Comparison of ENCODE assay signal across 26 cellular contexts in the genomic region with DNA sequence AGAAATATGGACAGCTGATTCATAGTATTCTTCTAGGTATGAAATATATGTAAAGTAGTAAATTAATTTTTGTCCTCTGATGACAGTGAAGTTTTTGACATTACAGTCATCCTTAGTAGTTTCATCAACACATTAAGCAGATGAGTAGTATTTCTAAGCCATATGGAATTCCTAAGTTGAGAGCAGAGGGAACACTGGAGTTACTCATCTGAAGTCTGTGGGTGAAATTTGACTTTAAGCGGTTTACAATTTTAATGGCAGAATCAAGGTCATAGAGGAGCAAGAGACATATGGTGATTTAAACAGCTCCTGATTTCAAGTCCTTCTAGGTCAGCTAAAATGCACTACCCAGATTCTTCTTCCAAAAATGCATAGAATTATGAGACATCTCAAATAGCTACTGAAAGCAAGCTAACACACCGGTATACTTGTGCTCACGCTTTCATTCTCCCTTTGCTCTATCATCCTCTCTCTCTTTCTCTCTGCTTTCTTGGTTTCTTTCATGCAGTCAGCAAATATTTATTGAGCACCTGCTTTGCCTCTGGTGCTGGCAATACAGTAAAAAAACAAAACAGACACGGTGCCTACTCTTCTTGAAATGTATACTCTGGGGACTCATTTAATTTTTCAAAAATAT.
DNase-seq lines count a peak whose midpoint lies in the region; ATAC-seq and TF ChIP-seq lines count a peak whose summit lies in the region.
"Had no signal": no experiment of that assay in that cellular context is flagged by ENCODE, and none has a peak within 500 bp of the region (broad histone marks: within the 10 kb centered on the region; RNA-seq: fewer than 3 reads in every experiment).

No MANE protein-coding gene starts in this region.

- H3F3A ChIP-seq in GM23248 (ENCODE audit: insufficient read depth) = peaks cover 22% of the 10 kb centered on the region

- H3K27me3 ChIP-seq in GM23248 (replicated peaks; ENCODE audit: insufficient read depth) (no peaks in the 10 kb centered on the region), Caco-2 (replicated peaks; ENCODE audit: control insufficient read depth, insufficient read depth, low read length) (no peaks in the 10 kb centered on the region)
- H3K27me3 ChIP-seq: upper lobe of left lung had no signal

- no peak overlapping the region for H3K9ac ChIP-seq in GM23248

- no peaks in the 10 kb centered on the region for H4K20me1 ChIP-seq in GM23248 (ENCODE audit: insufficient read depth)

- peaks cover 18% of the 10 kb centered on the region for H3K36me3 Mint-ChIP-seq in Caco-2 (ENCODE audit: insufficient read depth, unreplicated experiment)

- H3K4me3 Mint-ChIP-seq in Caco-2 (ENCODE audit: unreplicated experiment) = no peak overlapping the region
- H3K4me3 Mint-ChIP-seq: activated CD4-positive, alpha-beta T cell treated with anti-CD3 and anti-CD28 coated beads, Interleukin-2, amount 10 ng/mL, durations not matched to agents 7 days and 5 days; activated CD8-positive, alpha-beta memory T cell treated with anti-CD3 and anti-CD28 coated beads, Interleukin-2, amount 10 ng/mL, durations not matched to agents 7 days and 5 days; activated naive CD8-positive, alpha-beta T cell; brain; CD4-positive, CD25-positive, alpha-beta regulatory T cell had no signal

- no peak for ATAC-seq in HG03196 (IDR thresholded peaks at IDR 0.05; ENCODE audit: unreplicated experiment)
- ATAC-seq: activated CD8-positive, alpha-beta memory T cell treated with anti-CD3 and anti-CD28 coated beads, Interleukin-2, amount 10 ng/mL, durations not matched to agents 7 days and 5 days; esophagus mucosa; GM12878; left cardiac atrium; right cardiac atrium; SK-N-SH treated with all-trans-retinoic acid at 6 μM for 48 hours had no signal

- 53 to 60% methylated on average over 4 of the region's 4 CpGs for whole genome bisulfite sequencing in GM23248 (ENCODE audit: low coverage in 1 of 2, low lambda C conversion rate in 2 of 2, missing lambda C conversion rate in 2 of 2), 2 experiments

- H3K4me3 ChIP-seq in GM23248 (no peak overlapping the region), Caco-2 (ENCODE audit: low read depth, low read length) (no peak overlapping the region)
- H3K4me3 ChIP-seq: GM12878, upper lobe of left lung had no signal

- no TSS peak for BruUV-seq in Caco-2 (replicated peaks; lab: Mats Ljungman, UMichigan)

- H3K4me1 ChIP-seq in GM23248 (ENCODE audit: insufficient read depth) = peaks cover 14% of the 10 kb centered on the region
- H3K4me1 ChIP-seq in Caco-2 = no peaks in the 10 kb centered on the region
- H3K4me1 ChIP-seq: upper lobe of left lung had no signal

- H3K4me1 Mint-ChIP-seq in Caco-2 (ENCODE audit: low read depth, unreplicated experiment) = no peaks in the 10 kb centered on the region
- H3K4me1 Mint-ChIP-seq: activated CD8-positive, alpha-beta memory T cell treated with anti-CD3 and anti-CD28 coated beads, Interleukin-2, amount 10 ng/mL, durations not matched to agents 7 days and 5 days; brain; CD4-positive, CD25-positive, alpha-beta regulatory T cell had no signal

- POLR2A ChIA-PET in Caco-2 (lab: Charles Lee) = no interaction called here

- peaks cover 9% of the 10 kb centered on the region for H3K9me3 Mint-ChIP-seq in Caco-2 (ENCODE audit: unreplicated experiment)
- H3K9me3 Mint-ChIP-seq: activated CD4-positive, alpha-beta T cell treated with anti-CD3 and anti-CD28 coated beads, Interleukin-2, amount 10 ng/mL, durations not matched to agents 7 days and 5 days had no signal

- CTCF ChIA-PET in Caco-2 (lab: Charles Lee) = no interaction called here

- peak overlapping the region; percentile 28 for H3K4me2 ChIP-seq in GM23248 (ENCODE audit: unreplicated experiment)

- in situ Hi-C loops in GM23248 (cut with MboI) = no loop called here

- H3K9me3 ChIP-seq in GM23248 (ENCODE audit: low read depth) (no peaks in the 10 kb centered on the region), Caco-2 (no peaks in the 10 kb centered on the region)

- H3K36me3 ChIP-seq in GM23248 (ENCODE audit: low read depth) (0 out of 2 replicates have a peak, but pooled peaks cover 10% of the 10 kb centered on the region), Caco-2 (ENCODE audit: control insufficient read depth, insufficient read depth, low read length) (no peaks in the 10 kb centered on the region)
- H3K36me3 ChIP-seq: WERI-Rb-1 had no signal

- no peak overlapping the region for H2AFZ ChIP-seq in GM23248

- intact Hi-C loops in Caco-2 (cut with micrococcal nuclease; ENCODE audit: unreplicated experiment) = no loop called here

- no peaks in the 10 kb centered on the region for H3K79me2 ChIP-seq in GM23248 (ENCODE audit: insufficient read depth)

- no peaks in the 10 kb centered on the region for H3K9me2 ChIP-seq in GM23248 (ENCODE audit: insufficient read depth)

- DNase-seq in AG08396 (ENCODE audit: low spot score) (peak; percentile 6), GM23248 (peak; percentile 60), RPMI8226 (peak; percentile 19), hepatic stellate cell (ENCODE audit: low spot score) (peak; percentile 1), iPS-NIHi7 (ENCODE audit: extremely low spot score) (no peak), Caco-2 (no peak)
- no peak for DNase-seq in stimulated activated CD4-positive, alpha-beta T cell treated with anti-CD3 and anti-CD28 coated beads, Interleukin-2, amount 100 ng/mL, for 48 hours
- DNase-seq: activated CD4-positive, alpha-beta T cell treated with anti-CD3 and anti-CD28 coated beads, Interleukin-2, amount 10 ng/mL, durations not matched to agents 7 days and 5 days; activated CD8-positive, alpha-beta memory T cell treated with anti-CD3 and anti-CD28 coated beads, Interleukin-2, amount 10 ng/mL, durations not matched to agents 7 days and 5 days; CD4-positive, CD25-positive, alpha-beta regulatory T cell; effector CD8-positive, alpha-beta T cell; GF-D8; glutamatergic neuron; left cardiac atrium; mesenchymal stem cell; NCI-H1417; NCI-H510A; right cardiac atrium; upper lobe of left lung; WERI-Rb-1 had no signal

- peak overlapping the region; percentile 18; the same call in 1 of the 2 replicates for H3K27ac ChIP-seq in GM23248
- H3K27ac ChIP-seq: upper lobe of left lung, WERI-Rb-1 had no signal

- H3K27me3 Mint-ChIP-seq in Caco-2 (ENCODE audit: insufficient read depth, unreplicated experiment) = no peaks in the 10 kb centered on the region
- H3K27me3 Mint-ChIP-seq: activated CD4-positive, alpha-beta T cell treated with anti-CD3 and anti-CD28 coated beads, Interleukin-2, amount 10 ng/mL, durations not matched to agents 7 days and 5 days; activated CD8-positive, alpha-beta memory T cell treated with anti-CD3 and anti-CD28 coated beads, Interleukin-2, amount 10 ng/mL, durations not matched to agents 7 days and 5 days; activated naive CD8-positive, alpha-beta T cell; CD4-positive, CD25-positive, alpha-beta regulatory T cell had no signal

- no peak for TF ChIP-seq CTCF in Caco-2 (IDR thresholded peaks at IDR 0.05; ENCODE audit: insufficient read depth in 1 of 2, low read depth in 1 of 2, low read length in 1 of 2, severe bottlenecking in 1 of 2, unreplicated experiment in 1 of 2)

- H3K27ac Mint-ChIP-seq in Caco-2 (ENCODE audit: unreplicated experiment) = no peak overlapping the region
- H3K27ac Mint-ChIP-seq: activated CD4-positive, alpha-beta T cell treated with anti-CD3 and anti-CD28 coated beads, Interleukin-2, amount 10 ng/mL, durations not matched to agents 7 days and 5 days; activated CD8-positive, alpha-beta memory T cell treated with anti-CD3 and anti-CD28 coated beads, Interleukin-2, amount 10 ng/mL, durations not matched to agents 7 days and 5 days; activated naive CD8-positive, alpha-beta T cell; brain; CD4-positive, CD25-positive, alpha-beta regulatory T cell had no signal

Comparison
In these comparisons a context has a peak if more than half of its experiments do, and no peak if none do; other contexts are left out.
1. DNase-seq: peak in AG08396 (single experiment), GM23248 (single experiment), RPMI8226 (single experiment) and hepatic stellate cell (single experiment); none in iPS-NIHi7 (single experiment), Caco-2 (0 of 2) and stimulated activated CD4-positive, alpha-beta T cell treated with anti-CD3 and anti-CD28 coated beads, Interleukin-2, amount 100 ng/mL, for 48 hours (0 of 2).